ENCODE assay signal across 34 cellular contexts in genomic region chr18:52812834-52813233, GRCh38.
"Had no signal": no experiment of that assay in that cellular context is flagged by ENCODE, and none has a peak within 500 bp of the region (broad histone marks: within the 10 kb centered on the region; RNA-seq: fewer than 3 reads in every experiment).

No MANE protein-coding gene starts in this region.

- H3K4me3 ChIP-seq: MG63 had no signal

- H3K4me2 ChIP-seq: KMS-11 had no signal

- H3K27me3 ChIP-seq: MG63 had no signal

- H3K9me3 ChIP-seq: MG63 had no signal

- H3K9ac ChIP-seq: KMS-11 had no signal

- DNase-seq: Karpas-422, Kasumi-1, MG63, MM.1S, MV-4-11, NCI-H1048, NCI-H1092, NCI-H1092 treated with DMSO at 0.1 percent for 48 hours, NCI-H1105, NCI-H1105 treated with DMSO at 0.1 percent for 48 hours, NCI-H1417, NCI-H1417 treated with DMSO at 0.1 percent for 48 hours, NCI-H1436, NCI-H1436 treated with DMSO at 0.1 percent for 48 hours, NCI-H146, NCI-H1694, NCI-H1694 treated with DMSO at 0.1 percent for 48 hours, NCI-H187, NCI-H187 treated with DMSO at 0.1 percent for 48 hours, NCI-H1930, NCI-H2029, NCI-H2029 treated with DMSO at 0.1 percent for 48 hours, NCI-H2081, NCI-H2081 treated with DMSO at 0.1 percent for 48 hours, NCI-H2107, NCI-H2171, NCI-H2171 treated with DMSO at 0.1 percent for 48 hours, NCI-H2227 treated with DMSO at 0.1 percent for 48 hours, NCI-H226, NCI-H345, NCI-H446, NCI-H446 treated with DMSO at 0.1 percent for 48 hours, NCI-H510A had no signal

- H3K27ac ChIP-seq: KMS-11 had no signal

- H3K36me3 ChIP-seq: MG63 had no signal
